17 cellular contexts compared by ENCODE assay signal in the genomic region with DNA sequence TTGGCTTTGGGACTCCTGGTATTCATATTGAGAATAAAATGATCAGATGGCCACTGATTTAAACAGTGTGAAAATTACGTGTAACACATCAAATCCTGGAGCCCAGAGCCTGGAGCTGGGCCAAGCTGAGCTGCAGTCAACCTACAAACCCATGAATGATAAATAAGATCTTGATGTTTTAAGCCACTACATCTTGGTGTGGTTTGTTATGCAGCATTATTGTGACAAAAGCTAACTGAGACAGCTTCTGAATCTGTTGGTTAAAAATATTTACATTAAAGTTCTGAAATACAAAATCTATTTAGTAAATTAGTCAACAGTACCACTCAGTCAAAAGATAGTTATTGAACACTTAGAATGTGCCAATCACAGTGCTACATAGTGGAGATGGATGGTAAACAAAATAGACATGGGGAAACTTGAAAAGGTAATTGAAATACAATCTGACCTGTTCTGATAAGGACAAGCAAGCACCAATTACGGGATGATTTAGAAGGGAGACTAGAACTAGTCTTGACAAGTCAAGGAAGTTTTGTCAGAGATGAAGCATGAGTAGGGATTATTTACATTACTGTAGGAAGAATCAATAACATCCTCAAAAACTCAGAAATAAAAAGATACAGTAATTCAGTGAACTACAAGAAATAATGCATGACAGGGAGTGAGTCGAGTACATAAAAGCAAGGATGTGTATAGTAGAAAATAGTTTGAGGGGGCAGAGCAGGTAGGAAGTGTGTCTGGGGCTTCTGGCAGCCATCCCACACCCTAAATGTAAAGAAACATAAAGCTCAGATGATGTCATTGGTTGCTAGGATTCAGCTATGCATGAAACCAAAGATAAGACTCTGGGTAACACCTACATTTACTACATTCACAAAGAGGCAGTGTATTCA.
DNase-seq lines count a peak whose midpoint lies in the region; ATAC-seq and TF ChIP-seq lines count a peak whose summit lies in the region.
"Had no signal": no experiment of that assay in that cellular context is flagged by ENCODE, and none has a peak within 500 bp of the region (broad histone marks: within the 10 kb centered on the region; RNA-seq: fewer than 3 reads in every experiment).

No MANE protein-coding gene starts in this region.

- H3K9me3 ChIP-seq in RWPE2 (ENCODE audit: severe bottlenecking) (no peaks in the 10 kb centered on the region), trophoblast cell (ENCODE audit: insufficient read depth, low read depth, low read length) (no peaks in the 10 kb centered on the region)
- H3K9me3 ChIP-seq: SJSA1 had no signal

- H4K12ac ChIP-seq in trophoblast cell (ENCODE audit: low read depth, low read length) = no peak overlapping the region

- no peak overlapping the region for H3K14ac ChIP-seq in trophoblast cell (ENCODE audit: low read length)

- H3K27ac ChIP-seq in RWPE2 (ENCODE audit: poor library complexity, severe bottlenecking) = peak overlapping the region; percentile 72
- no peak overlapping the region for H3K27ac ChIP-seq in trophoblast cell (ENCODE audit: low read depth, low read length)
- H3K27ac ChIP-seq: SJSA1 had no signal

- H3K9ac ChIP-seq in trophoblast cell (ENCODE audit: low read length) = no peak overlapping the region

- ATAC-seq in HG03565 (IDR thresholded peaks at IDR 0.05; ENCODE audit: unreplicated experiment) (peak; percentile 63), RWPE2 (ENCODE audit: low read depth) (peak; percentile 91), sciatic nerve (no peak), GM19395 (IDR thresholded peaks at IDR 0.05; ENCODE audit: unreplicated experiment) (no peak)

- H3K4ac ChIP-seq in trophoblast cell (ENCODE audit: low read depth, low read length) = no peak overlapping the region

- no peaks in the 10 kb centered on the region for H3K36me3 ChIP-seq in RWPE2 (ENCODE audit: low read depth)
- no peaks in the 10 kb centered on the region for H3K36me3 ChIP-seq in trophoblast cell (ENCODE audit: control insufficient read depth in 1 of 2, insufficient read depth in 2 of 2, low read length in 2 of 2)
- H3K36me3 ChIP-seq: SJSA1 had no signal

- H2BK120ac ChIP-seq in trophoblast cell (ENCODE audit: insufficient read depth, low read length, poor library complexity) = peak overlapping the region; percentile 86

- H2BK12ac ChIP-seq in trophoblast cell (ENCODE audit: low read length) = no peak overlapping the region

- no peak overlapping the region for H4K91ac ChIP-seq in trophoblast cell (ENCODE audit: low read depth, low read length)

- H3K18ac ChIP-seq in trophoblast cell (ENCODE audit: low read length) = no peak overlapping the region

- H3K4me2 ChIP-seq in trophoblast cell (ENCODE audit: low read length) = no peak overlapping the region

- no CpG with 5 or more reads among the region's 3 CpGs for WGBS in trophoblast cell (ENCODE audit: extremely low coverage, insufficient coverage, insufficient read length)

- no peak for TF ChIP-seq CTCF in RWPE2 (IDR thresholded peaks at IDR 0.05; ENCODE audit: poor library complexity, severe bottlenecking)

- H2AK5ac ChIP-seq in trophoblast cell (ENCODE audit: low read length) = no peak overlapping the region

- peaks cover 1% of the 10 kb centered on the region for H3K79me1 ChIP-seq in trophoblast cell (ENCODE audit: low read length)

- intact Hi-C loops in sciatic nerve (cut with DNase I) = no loop called here

- DNase-seq in NCI-H1105 treated with DMSO at 0.1 percent for 48 hours (lab: John Stamatoyannopoulos, UW) (peak; percentile 28), NCI-H1105 (lab: John Stamatoyannopoulos, UW) (no peak), RWPE2 (ENCODE audit: low spot score) (peak; percentile 41), trophoblast cell (no peak), sciatic nerve (ENCODE audit: low spot score) (no peak), mesenteric fat pad (ENCODE audit: low spot score) (no peak)
- DNase-seq: 8988T; activated gamma-delta T cell treated with Interleukin-2 at 50 U/mL for 16 hours; CD4-positive, alpha-beta T cell; GDM1; IMR-90; mesenchymal stem cell; NCI-H1092 treated with DMSO at 0.1 percent for 48 hours; nucleus accumbens had no signal

- H3K79me2 ChIP-seq in trophoblast cell (ENCODE audit: control insufficient read depth, insufficient read depth, low read length, poor library complexity) = no peaks in the 10 kb centered on the region

- H3K27me3 ChIP-seq in RWPE2 (ENCODE audit: insufficient read depth, poor library complexity, severe bottlenecking) (no peaks in the 10 kb centered on the region), trophoblast cell (ENCODE audit: insufficient read depth, low read length) (no peaks in the 10 kb centered on the region)
- H3K27me3 ChIP-seq: SJSA1 had no signal

- no peak overlapping the region for H2AFZ ChIP-seq in trophoblast cell (ENCODE audit: insufficient read depth, low read length, poor library complexity)

- H3K4me3 ChIP-seq in RWPE2 (ENCODE audit: severe bottlenecking) = no peak overlapping the region
- H3K4me3 ChIP-seq in trophoblast cell (ENCODE audit: low read depth, low read length) = no peak overlapping the region
- H3K4me3 ChIP-seq: SJSA1 had no signal

- H3K4me1 ChIP-seq in RWPE2 (ENCODE audit: insufficient read depth, poor library complexity, severe bottlenecking) (peaks cover 19% of the 10 kb centered on the region), trophoblast cell (ENCODE audit: control insufficient read depth in 1 of 2, insufficient read depth in 2 of 2, low read length in 2 of 2) (peaks cover 0 to 5% of the 10 kb centered on the region in 2 experiments)

- peak overlapping the region; percentile 31 for H2BK5ac ChIP-seq in trophoblast cell (ENCODE audit: low read depth, low read length, poor library complexity)

- no peak overlapping the region for H3K23ac ChIP-seq in trophoblast cell (ENCODE audit: low read length)

- no peak overlapping the region for H4K8ac ChIP-seq in trophoblast cell (ENCODE audit: low read depth, low read length)

Comparison
In these comparisons a context has a peak if more than half of its experiments do, and no peak if none do; other contexts are left out.
1. DNase-seq: peak in NCI-H1105 treated with DMSO at 0.1 percent for 48 hours (single experiment) and RWPE2 (single experiment); none in NCI-H1105 (single experiment), trophoblast cell (0 of 2), sciatic nerve (single experiment) and mesenteric fat pad (single experiment).
2. ATAC-seq: peak in HG03565 (single experiment) and RWPE2 (single experiment); none in sciatic nerve (single experiment) and GM19395 (single experiment).